1 cellular context compared by ENCODE assay signal in the genomic region with DNA sequence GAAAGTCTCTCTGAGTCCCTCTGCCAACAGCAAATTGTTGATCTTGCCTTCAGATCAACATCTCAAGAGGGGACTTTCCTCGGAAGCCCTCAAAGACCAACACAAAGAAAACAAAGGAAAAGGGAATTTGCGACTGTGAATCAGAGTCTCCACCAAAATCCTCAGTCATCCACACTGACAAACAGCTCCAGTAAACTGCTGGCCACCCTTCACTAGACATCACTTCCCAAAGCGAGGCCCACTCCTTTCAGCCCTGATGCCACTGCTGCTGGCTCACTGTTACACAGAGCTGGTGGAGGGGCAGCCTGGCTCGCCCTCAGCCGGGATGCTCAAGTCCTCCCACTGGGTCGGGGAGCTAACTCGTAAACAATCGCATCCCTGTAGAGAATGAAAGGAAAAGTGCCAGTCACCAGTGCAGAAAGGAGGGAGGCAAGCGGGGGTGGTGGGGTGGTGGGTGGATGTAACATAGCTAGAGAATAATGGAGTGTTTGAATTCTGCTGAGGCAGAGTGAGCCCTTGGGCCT.
A peak's percentile ranks its signal among the peaks of the same experiment; 100 is the strongest.
TF ChIP-seq lines count a peak whose summit lies in the region.

No MANE protein-coding gene starts in this region.

TF ChIP-seq in GM23338, 12 proteins besides CTCF, POLR2A, EP300 and RAD21 (continued from another document):
- TF ChIP-seq, protein P1, sequence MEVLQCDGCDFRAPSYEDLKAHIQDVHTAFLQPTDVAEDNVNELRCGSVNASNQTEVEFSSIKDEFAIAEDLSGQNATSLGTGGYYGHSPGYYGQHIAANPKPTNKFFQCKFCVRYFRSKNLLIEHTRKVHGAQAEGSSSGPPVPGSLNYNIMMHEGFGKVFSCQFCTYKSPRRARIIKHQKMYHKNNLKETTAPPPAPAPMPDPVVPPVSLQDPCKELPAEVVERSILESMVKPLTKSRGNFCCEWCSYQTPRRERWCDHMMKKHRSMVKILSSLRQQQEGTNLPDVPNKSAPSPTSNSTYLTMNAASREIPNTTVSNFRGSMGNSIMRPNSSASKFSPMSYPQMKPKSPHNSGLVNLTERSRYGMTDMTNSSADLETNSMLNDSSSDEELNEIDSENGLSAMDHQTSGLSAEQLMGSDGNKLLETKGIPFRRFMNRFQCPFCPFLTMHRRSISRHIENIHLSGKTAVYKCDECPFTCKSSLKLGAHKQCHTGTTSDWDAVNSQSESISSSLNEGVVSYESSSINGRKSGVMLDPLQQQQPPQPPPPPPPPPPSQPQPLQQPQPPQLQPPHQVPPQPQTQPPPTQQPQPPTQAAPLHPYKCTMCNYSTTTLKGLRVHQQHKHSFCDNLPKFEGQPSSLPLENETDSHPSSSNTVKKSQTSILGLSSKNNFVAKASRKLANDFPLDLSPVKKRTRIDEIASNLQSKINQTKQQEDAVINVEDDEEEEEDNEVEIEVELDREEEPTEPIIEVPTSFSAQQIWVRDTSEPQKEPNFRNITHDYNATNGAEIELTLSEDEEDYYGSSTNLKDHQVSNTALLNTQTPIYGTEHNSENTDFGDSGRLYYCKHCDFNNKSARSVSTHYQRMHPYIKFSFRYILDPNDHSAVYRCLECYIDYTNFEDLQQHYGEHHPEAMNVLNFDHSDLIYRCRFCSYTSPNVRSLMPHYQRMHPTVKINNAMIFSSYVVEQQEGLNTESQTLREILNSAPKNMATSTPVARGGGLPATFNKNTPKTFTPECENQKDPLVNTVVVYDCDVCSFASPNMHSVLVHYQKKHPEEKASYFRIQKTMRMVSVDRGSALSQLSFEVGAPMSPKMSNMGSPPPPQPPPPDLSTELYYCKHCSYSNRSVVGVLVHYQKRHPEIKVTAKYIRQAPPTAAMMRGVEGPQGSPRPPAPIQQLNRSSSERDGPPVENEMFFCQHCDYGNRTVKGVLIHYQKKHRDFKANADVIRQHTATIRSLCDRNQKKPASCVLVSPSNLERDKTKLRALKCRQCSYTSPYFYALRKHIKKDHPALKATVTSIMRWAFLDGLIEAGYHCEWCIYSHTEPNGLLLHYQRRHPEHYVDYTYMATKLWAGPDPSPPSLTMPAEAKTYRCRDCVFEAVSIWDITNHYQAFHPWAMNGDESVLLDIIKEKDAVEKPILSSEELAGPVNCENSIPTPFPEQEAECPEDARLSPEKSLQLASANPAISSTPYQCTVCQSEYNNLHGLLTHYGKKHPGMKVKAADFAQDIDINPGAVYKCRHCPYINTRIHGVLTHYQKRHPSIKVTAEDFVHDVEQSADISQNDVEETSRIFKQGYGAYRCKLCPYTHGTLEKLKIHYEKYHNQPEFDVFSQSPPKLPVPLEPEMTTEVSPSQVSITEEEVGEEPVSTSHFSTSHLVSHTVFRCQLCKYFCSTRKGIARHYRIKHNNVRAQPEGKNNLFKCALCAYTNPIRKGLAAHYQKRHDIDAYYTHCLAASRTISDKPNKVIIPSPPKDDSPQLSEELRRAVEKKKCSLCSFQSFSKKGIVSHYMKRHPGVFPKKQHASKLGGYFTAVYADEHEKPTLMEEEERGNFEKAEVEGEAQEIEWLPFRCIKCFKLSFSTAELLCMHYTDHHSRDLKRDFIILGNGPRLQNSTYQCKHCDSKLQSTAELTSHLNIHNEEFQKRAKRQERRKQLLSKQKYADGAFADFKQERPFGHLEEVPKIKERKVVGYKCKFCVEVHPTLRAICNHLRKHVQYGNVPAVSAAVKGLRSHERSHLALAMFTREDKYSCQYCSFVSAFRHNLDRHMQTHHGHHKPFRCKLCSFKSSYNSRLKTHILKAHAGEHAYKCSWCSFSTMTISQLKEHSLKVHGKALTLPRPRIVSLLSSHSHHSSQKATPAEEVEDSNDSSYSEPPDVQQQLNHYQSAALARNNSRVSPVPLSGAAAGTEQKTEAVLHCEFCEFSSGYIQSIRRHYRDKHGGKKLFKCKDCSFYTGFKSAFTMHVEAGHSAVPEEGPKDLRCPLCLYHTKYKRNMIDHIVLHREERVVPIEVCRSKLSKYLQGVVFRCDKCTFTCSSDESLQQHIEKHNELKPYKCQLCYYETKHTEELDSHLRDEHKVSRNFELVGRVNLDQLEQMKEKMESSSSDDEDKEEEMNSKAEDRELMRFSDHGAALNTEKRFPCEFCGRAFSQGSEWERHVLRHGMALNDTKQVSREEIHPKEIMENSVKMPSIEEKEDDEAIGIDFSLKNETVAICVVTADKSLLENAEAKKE (CRISPR knock-in tag; IDR thresholded peaks at IDR 0.05) = peak; percentile 98
- TF ChIP-seq CREB1 (CRISPR knock-in tag; IDR thresholded peaks at IDR 0.05; ENCODE audit: low read depth) = no peak
- TF ChIP-seq NANOG (IDR thresholded peaks at IDR 0.05; ENCODE audit: borderline replicate concordance) = no peak
- TF ChIP-seq, protein P2, sequence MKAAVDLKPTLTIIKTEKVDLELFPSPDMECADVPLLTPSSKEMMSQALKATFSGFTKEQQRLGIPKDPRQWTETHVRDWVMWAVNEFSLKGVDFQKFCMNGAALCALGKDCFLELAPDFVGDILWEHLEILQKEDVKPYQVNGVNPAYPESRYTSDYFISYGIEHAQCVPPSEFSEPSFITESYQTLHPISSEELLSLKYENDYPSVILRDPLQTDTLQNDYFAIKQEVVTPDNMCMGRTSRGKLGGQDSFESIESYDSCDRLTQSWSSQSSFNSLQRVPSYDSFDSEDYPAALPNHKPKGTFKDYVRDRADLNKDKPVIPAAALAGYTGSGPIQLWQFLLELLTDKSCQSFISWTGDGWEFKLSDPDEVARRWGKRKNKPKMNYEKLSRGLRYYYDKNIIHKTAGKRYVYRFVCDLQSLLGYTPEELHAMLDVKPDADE (IDR thresholded peaks at IDR 0.05) = no peak
- 0 out of 2 replicates have a peak, but pooled peaks have one; percentile 8 for TF ChIP-seq ZNF114 (CRISPR knock-in tag; IDR thresholded peaks at IDR 0.05)
- TF ChIP-seq ZNF331 (CRISPR knock-in tag; IDR thresholded peaks at IDR 0.05; ENCODE audit: low read depth) = no peak
- no peak for TF ChIP-seq POLR2AphosphoS5 (IDR thresholded peaks at IDR 0.05; ENCODE audit: low read depth)
- no peak for TF ChIP-seq JUNB (IDR thresholded peaks at IDR 0.05; ENCODE audit: unreplicated experiment)
